Comparison of ENCODE assay signal across 24 cellular contexts in the genomic region with DNA sequence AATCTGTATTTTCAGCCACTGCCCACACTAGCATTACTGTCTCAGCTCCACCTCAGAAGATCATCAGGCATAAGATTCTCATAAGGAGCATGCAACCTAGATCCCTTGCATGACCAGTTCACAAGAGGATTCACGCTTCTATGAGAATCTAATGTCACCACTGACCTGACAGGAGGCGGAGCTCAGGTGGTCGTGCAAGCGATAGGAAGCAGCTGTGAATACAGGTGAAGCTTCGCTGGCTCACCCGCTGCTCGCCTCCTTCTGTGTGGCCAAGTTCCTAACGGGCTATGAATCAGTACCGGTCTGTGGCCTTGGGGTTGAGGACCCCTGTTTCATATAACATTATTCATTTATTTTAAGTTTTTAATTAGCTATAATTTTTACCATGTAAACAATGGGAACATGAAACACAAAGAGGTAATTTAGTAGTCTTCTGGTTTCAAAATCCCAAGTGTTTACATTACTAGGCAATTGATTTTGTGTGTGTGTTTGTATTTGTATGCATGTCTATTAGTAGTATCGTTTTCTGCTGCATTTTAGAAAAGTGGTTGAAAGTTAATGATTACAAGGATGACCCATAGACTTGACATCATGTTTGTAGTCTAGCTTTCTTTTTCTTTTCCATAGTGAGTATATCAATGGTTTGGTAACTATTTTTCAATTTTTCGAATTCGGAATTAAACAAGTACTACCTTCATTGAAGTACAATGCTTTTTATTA.
"Had no signal": no experiment of that assay in that cellular context is flagged by ENCODE, and none has a peak within 500 bp of the region (broad histone marks: within the 10 kb centered on the region; RNA-seq: fewer than 3 reads in every experiment).

No MANE protein-coding gene starts in this region.

- H3K4me1 Mint-ChIP-seq: activated naive CD8-positive, alpha-beta T cell treated with anti-CD3 and anti-CD28 coated beads for 36 hours; stimulated activated naive B cell treated with anti-CD40 and anti-IgM and Interleukin-4, amounts not matched to agents 10 μg/mL and 1 μg/mL and 100 μg/mL, for 72 hours had no signal

- H3K27me3 Mint-ChIP-seq: activated naive CD8-positive, alpha-beta T cell treated with anti-CD3 and anti-CD28 coated beads for 36 hours; natural killer cell treated with Interleukin-12 subunit alpha and Interleukin-12 subunit beta and Interleukin-15 and Interleukin-18, amount 100 ng/mL, for 72 hours; stimulated activated naive B cell treated with anti-CD40 and anti-IgM and Interleukin-4, amounts not matched to agents 10 μg/mL and 1 μg/mL and 100 μg/mL, for 72 hours had no signal

- H3K27ac ChIP-seq: adrenal gland, body of pancreas, heart right ventricle, left ventricle myocardium inferior, right atrium auricular region, stomach, tibial artery, upper lobe of right lung had no signal

- H3K36me3 Mint-ChIP-seq: activated naive CD8-positive, alpha-beta T cell treated with anti-CD3 and anti-CD28 coated beads for 36 hours; natural killer cell treated with Interleukin-12 subunit alpha and Interleukin-12 subunit beta and Interleukin-15 and Interleukin-18, amount 100 ng/mL, for 72 hours; stimulated activated naive B cell treated with anti-CD40 and anti-IgM and Interleukin-4, amounts not matched to agents 10 μg/mL and 1 μg/mL and 100 μg/mL, for 72 hours had no signal

- H3K27me3 ChIP-seq: adrenal gland, body of pancreas, right atrium auricular region, stomach, upper lobe of right lung had no signal

- H3K4me3 Mint-ChIP-seq: activated naive CD4-positive, alpha-beta T cell treated with anti-CD3 and anti-CD28 coated beads for 36 hours; activated naive CD8-positive, alpha-beta T cell treated with anti-CD3 and anti-CD28 coated beads for 36 hours; natural killer cell treated with Interleukin-12 subunit alpha and Interleukin-12 subunit beta and Interleukin-15 and Interleukin-18, amount 100 ng/mL, for 72 hours; stimulated activated naive B cell treated with anti-CD40 and anti-IgM and Interleukin-4, amounts not matched to agents 10 μg/mL and 1 μg/mL and 100 μg/mL, for 72 hours; T-helper 2 cell treated with Interferon-gamma antibody and Interleukin-4, amounts not matched to agents 5 μg/mL and 100 μg/mL, for 36 hours had no signal

- H3K9me3 ChIP-seq: adrenal gland, body of pancreas, heart right ventricle, left ventricle myocardium inferior, mucosa of descending colon, right atrium auricular region, stomach, tibial artery, upper lobe of right lung had no signal

- ATAC-seq: body of pancreas; heart right ventricle; mucosa of descending colon; natural killer cell treated with Interleukin-12 subunit alpha and Interleukin-12 subunit beta and Interleukin-15 and Interleukin-18, amount 100 ng/mL, for 72 hours; stimulated activated naive B cell treated with anti-CD40 and anti-IgM and Interleukin-4, amounts not matched to agents 10 μg/mL and 1 μg/mL and 100 μg/mL, for 72 hours; upper lobe of right lung had no signal

- H3K27ac Mint-ChIP-seq: activated naive CD4-positive, alpha-beta T cell treated with anti-CD3 and anti-CD28 coated beads for 36 hours; activated naive CD8-positive, alpha-beta T cell treated with anti-CD3 and anti-CD28 coated beads for 36 hours; natural killer cell treated with Interleukin-12 subunit alpha and Interleukin-12 subunit beta and Interleukin-15 and Interleukin-18, amount 100 ng/mL, for 72 hours; stimulated activated naive B cell treated with anti-CD40 and anti-IgM and Interleukin-4, amounts not matched to agents 10 μg/mL and 1 μg/mL and 100 μg/mL, for 72 hours; T-helper 2 cell treated with Interferon-gamma antibody and Interleukin-4, amounts not matched to agents 5 μg/mL and 100 μg/mL, for 36 hours had no signal

- H3K4me3 ChIP-seq: adrenal gland, body of pancreas, heart right ventricle, left ventricle myocardium inferior, mucosa of descending colon, right atrium auricular region, stomach, tibial artery, upper lobe of right lung had no signal

- DNase-seq: activated CD4-positive, alpha-beta T cell treated with anti-CD3 and anti-CD28 coated beads for 4 hours; activated CD4-positive, alpha-beta T cell treated with anti-CD3 and anti-CD28 coated beads, Interleukin-2, amount 50 U/mL, for 48 hours; activated CD4-positive, CD25-positive, alpha-beta regulatory T cell; activated CD8-positive, alpha-beta memory T cell treated with anti-CD3 and anti-CD28 coated beads for 24 hours; activated effector memory CD4-positive, alpha-beta T cell treated with anti-CD3 and anti-CD28 coated beads, Interleukin-2, amount 50 U/mL, for 16 hours; activated naive CD4-positive, alpha-beta T cell treated with anti-CD3 and anti-CD28 coated beads for 36 hours; activated naive CD8-positive, alpha-beta T cell treated with anti-CD3 and anti-CD28 coated beads for 36 hours; adrenal gland; aorta; body of pancreas; effector memory CD4-positive, alpha-beta T cell; foreskin melanocyte; heart right ventricle; left ventricle myocardium inferior; mucosa of descending colon; stimulated activated CD4-positive, alpha-beta T cell treated with anti-CD3 and anti-CD28 coated beads, Interleukin-15, amount 100 ng/mL, for 24 hours; stimulated activated CD4-positive, alpha-beta T cell treated with anti-CD3 and anti-CD28 coated beads, Interleukin-2, amount 100 ng/mL, for 24 hours; stimulated activated naive B cell treated with anti-CD40 and anti-IgM and Interleukin-4, amounts not matched to agents 10 μg/mL and 1 μg/mL and 100 μg/mL, for 72 hours; stomach; tibial artery; upper lobe of right lung had no signal

- H3K4me1 ChIP-seq: adrenal gland, heart right ventricle, left ventricle myocardium inferior, right atrium auricular region, tibial artery, upper lobe of right lung had no signal

- H3K36me3 ChIP-seq: adrenal gland, heart right ventricle, left ventricle myocardium inferior, right atrium auricular region, stomach, tibial artery, upper lobe of right lung had no signal

- H3K9me3 Mint-ChIP-seq: activated naive CD4-positive, alpha-beta T cell treated with anti-CD3 and anti-CD28 coated beads for 36 hours; activated naive CD8-positive, alpha-beta T cell treated with anti-CD3 and anti-CD28 coated beads for 36 hours; natural killer cell treated with Interleukin-12 subunit alpha and Interleukin-12 subunit beta and Interleukin-15 and Interleukin-18, amount 100 ng/mL, for 72 hours; stimulated activated naive B cell treated with anti-CD40 and anti-IgM and Interleukin-4, amounts not matched to agents 10 μg/mL and 1 μg/mL and 100 μg/mL, for 72 hours; T-helper 2 cell treated with Interferon-gamma antibody and Interleukin-4, amounts not matched to agents 5 μg/mL and 100 μg/mL, for 36 hours had no signal
